ENCODE assay signal across 21 cellular contexts in the genomic region with DNA sequence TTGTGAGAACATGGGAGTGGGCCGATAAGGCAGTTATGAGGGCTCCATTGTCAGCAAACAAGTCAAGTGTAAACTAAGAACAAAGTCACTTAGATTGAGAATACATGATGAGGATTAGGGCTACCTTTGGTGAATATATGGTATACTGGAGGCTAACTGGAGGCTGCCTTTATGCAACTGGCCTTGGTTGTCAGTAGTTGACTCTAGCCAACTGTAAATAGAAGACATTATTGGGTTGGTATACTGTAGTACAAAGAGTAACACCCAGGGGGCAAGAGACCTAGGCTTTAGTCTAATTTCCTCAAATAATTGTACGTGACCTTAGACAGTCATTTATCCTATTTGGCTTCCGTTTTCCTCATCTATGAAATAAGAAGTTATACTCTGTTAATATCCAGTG.
DNase-seq lines count a peak whose midpoint lies in the region; ATAC-seq, FAIRE-seq and TF ChIP-seq lines count a peak whose summit lies in the region.
"Had no signal": no experiment of that assay in that cellular context is flagged by ENCODE, and none has a peak within 500 bp of the region (broad histone marks: within the 10 kb centered on the region; RNA-seq: fewer than 3 reads in every experiment).

No MANE protein-coding gene starts in this region.

- H2AFZ ChIP-seq in DND-41 (ENCODE audit: low read depth, low read length): no peak overlapping the region
- H2AFZ ChIP-seq: GM23248 had no signal

- no peak for TF ChIP-seq POLR2A in GM12892 (IDR thresholded peaks at IDR 0.05; ENCODE audit: low read depth, low read length)

- H3K4me2 ChIP-seq in DND-41 (ENCODE audit: insufficient read depth, low read length): no peak overlapping the region

- FAIRE-seq in GM12892 (lab: Jason Lieb, UNC): peak; percentile 71
- FAIRE-seq: G401.6, HTR-8/SVneo had no signal

- H3K27ac ChIP-seq in DND-41 (ENCODE audit: low read length) (no peak overlapping the region), foreskin keratinocyte (no peak overlapping the region)
- H3K27ac ChIP-seq: GM23248 had no signal

- H3K79me2 ChIP-seq in DND-41 (ENCODE audit: insufficient read depth, low read length): peaks cover 96% of the 10 kb centered on the region

- H3K4me3 ChIP-seq in DND-41 (ENCODE audit: low read depth in 1 of 2, low read length in 2 of 2): no peak overlapping the region
- H3K4me3 ChIP-seq: GM23248, MG63 had no signal

- H3K9me3 ChIP-seq in DND-41 (ENCODE audit: insufficient read depth, low read length, severe bottlenecking) (no peaks in the 10 kb centered on the region), T-helper 17 cell (ENCODE audit: control insufficient read depth, low read length, poor library complexity, severe bottlenecking) (no peaks in the 10 kb centered on the region)
- H3K9me3 ChIP-seq: MG63 had no signal

- H3K36me3 Mint-ChIP-seq in T-helper 17 cell (ENCODE audit: low read depth): no peaks in the 10 kb centered on the region
- H3K36me3 Mint-ChIP-seq: CD4-positive, CD25-positive, alpha-beta regulatory T cell had no signal

- TF ChIP-seq CTCF in DND-41 (IDR thresholded peaks at IDR 0.05; ENCODE audit: borderline replicate concordance, extremely low read depth, low read length, poor library complexity, severe bottlenecking): peak; percentile 5
- TF ChIP-seq CTCF in foreskin keratinocyte (conservative IDR thresholded peaks at IDR 0.05): no peak

- no peak for ATAC-seq in DND-41 (ENCODE audit: insufficient read depth, low read depth)
- ATAC-seq in T-helper 17 cell: no peak
- ATAC-seq in foreskin keratinocyte: peak; percentile 31
- no peak for ATAC-seq in HG03095 (IDR thresholded peaks at IDR 0.05; ENCODE audit: unreplicated experiment)

- H3K27me3 ChIP-seq in DND-41 (ENCODE audit: insufficient read depth, low read length, poor library complexity) (no peaks in the 10 kb centered on the region), foreskin keratinocyte (no peaks in the 10 kb centered on the region)
- H3K27me3 ChIP-seq: MG63 had no signal

- peaks cover 59% of the 10 kb centered on the region; the same call in 1 of the 2 replicates for H4K20me1 ChIP-seq in DND-41 (ENCODE audit: insufficient read depth, low read length)

- peak overlapping the region; percentile 59 for H3K27ac Mint-ChIP-seq in T-helper 17 cell
- H3K27ac Mint-ChIP-seq: CD4-positive, CD25-positive, alpha-beta regulatory T cell had no signal

- H3K9ac ChIP-seq in DND-41 (ENCODE audit: low read depth, low read length): no peak overlapping the region
- H3K9ac ChIP-seq: GM23248 had no signal

- no peaks in the 10 kb centered on the region for H3K4me1 ChIP-seq in DND-41 (ENCODE audit: insufficient read depth, low read length)
- H3K4me1 ChIP-seq in foreskin keratinocyte: peaks cover 3% of the 10 kb centered on the region

- H3K4me3 Mint-ChIP-seq in T-helper 17 cell: no peak overlapping the region

- no peaks in the 10 kb centered on the region for H3K36me3 ChIP-seq in DND-41 (ENCODE audit: insufficient read depth, low read length)
- H3K36me3 ChIP-seq: MG63 had no signal

- H3K27me3 Mint-ChIP-seq in T-helper 17 cell: no peaks in the 10 kb centered on the region
- H3K27me3 Mint-ChIP-seq: CD4-positive, CD25-positive, alpha-beta regulatory T cell had no signal

- DNase-seq in DND-41 (no peak), GM12892 (ENCODE audit: insufficient read length) (no peak), T-helper 17 cell (no peak), foreskin keratinocyte (no peak), SHP77 treated with DMSO at 0.1 percent for 48 hours (lab: John Stamatoyannopoulos, UW) (no peak), NCI-H345 treated with DMSO at 0.1 percent for 48 hours (lab: John Stamatoyannopoulos, UW; ENCODE audit: unreplicated experiment) (no peak)
- DNase-seq: CD4-positive, CD25-positive, alpha-beta regulatory T cell; COR-L47; DMS 273 treated with DMSO at 0.1 percent for 48 hours; DMS79 treated with DMSO at 0.1 percent for 48 hours; GM23248; HCEC 1CT; IMR-90; MG63; NCI-H1105; NCI-H146; NCI-H446 treated with DMSO at 0.1 percent for 48 hours; NCI-H526 treated with DMSO at 0.1 percent for 48 hours had no signal

- peaks cover 22% of the 10 kb centered on the region for H3K4me1 Mint-ChIP-seq in T-helper 17 cell
